Comparison of ENCODE assay signal across 9 cellular contexts in the genomic region with DNA sequence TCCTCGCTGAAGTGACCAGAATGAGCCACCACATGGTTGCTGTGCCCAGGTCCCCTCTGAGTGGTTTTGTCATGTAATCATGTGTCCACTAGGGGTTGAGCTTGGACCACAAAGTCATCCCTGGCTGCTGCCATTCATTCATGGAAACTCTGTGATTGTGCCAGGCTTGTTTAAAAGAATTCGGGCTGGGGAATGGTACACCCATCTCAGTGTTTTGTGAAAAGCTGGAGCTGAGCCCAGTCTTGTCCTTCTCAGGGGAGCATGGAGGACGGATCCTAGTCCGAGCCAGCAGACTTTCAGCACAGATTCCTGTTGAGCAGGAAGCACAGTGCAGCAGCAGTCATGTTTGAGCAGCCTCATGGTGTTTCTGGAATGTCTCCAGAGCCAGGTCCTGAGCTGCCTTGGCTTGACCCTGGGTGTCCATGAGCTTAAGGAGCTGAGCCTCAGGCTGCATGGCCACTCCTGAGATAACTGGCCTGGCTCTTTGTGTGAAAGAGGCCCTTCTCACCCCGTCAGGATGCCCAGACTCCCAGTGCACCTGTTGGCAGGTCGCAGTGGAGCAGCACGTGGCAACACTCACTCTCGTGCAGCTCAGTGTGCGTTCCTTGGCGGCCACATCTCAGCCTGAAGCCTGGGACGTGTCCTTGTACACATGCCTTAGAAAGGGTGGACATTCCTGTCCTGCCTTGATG.
DNase-seq lines count a peak whose midpoint lies in the region; ATAC-seq and TF ChIP-seq lines count a peak whose summit lies in the region.
"Had no signal": no experiment of that assay in that cellular context is flagged by ENCODE, and none has a peak within 500 bp of the region (broad histone marks: within the 10 kb centered on the region; RNA-seq: fewer than 3 reads in every experiment).

No MANE protein-coding gene starts in this region.

- H3K4me3 ChIP-seq in breast epithelium, result no peak overlapping the region
- H3K4me3 ChIP-seq: SK-N-MC had no signal

- peaks cover 0 to 4% of the 10 kb centered on the region in 2 donors for H3K27me3 Mint-ChIP-seq in stimulated activated naive B cell treated with anti-CD40 and anti-IgM and Interleukin-4, amounts not matched to agents 10 μg/mL and 1 μg/mL and 100 μg/mL, for 72 hours

- no peaks in the 10 kb centered on the region for H3K36me3 ChIP-seq in breast epithelium

- no peaks in the 10 kb centered on the region for H3K9me3 Mint-ChIP-seq in stimulated activated naive B cell treated with anti-CD40 and anti-IgM and Interleukin-4, amounts not matched to agents 10 μg/mL and 1 μg/mL and 100 μg/mL, for 72 hours

- H3K27ac Mint-ChIP-seq in stimulated activated naive B cell treated with anti-CD40 and anti-IgM and Interleukin-4, amounts not matched to agents 10 μg/mL and 1 μg/mL and 100 μg/mL, for 72 hours, result no peak overlapping the region

- H3K27me3 ChIP-seq in breast epithelium, result no peaks in the 10 kb centered on the region

- H3K27ac ChIP-seq in breast epithelium, result peak overlapping the region; percentile 58 to 77
- H3K27ac ChIP-seq: SK-N-MC had no signal

- DNase-seq in COLO668 (lab: John Stamatoyannopoulos, UW; ENCODE audit: unreplicated experiment), result peak; percentile 45
- DNase-seq in HEK293T (ENCODE audit: extremely low spot score), result peak; percentile 56
- DNase-seq in NCI-H82 treated with DMSO at 0.1 percent for 48 hours (lab: John Stamatoyannopoulos, UW; ENCODE audit: unreplicated experiment), result peak; percentile 16
- peak; percentile 73 to 93 for DNase-seq in breast epithelium (ENCODE audit: low spot score in 2 of 2)
- peak; percentile 73 for DNase-seq in iris pigment epithelial cell (ENCODE audit: low read depth)
- DNase-seq in stimulated activated naive B cell treated with anti-CD40 and anti-IgM and Interleukin-4, amounts not matched to agents 10 μg/mL and 1 μg/mL and 100 μg/mL, for 72 hours, result no peak

- POLR2A ChIA-PET in HEK293T (lab: Yijun Ruan, JAX), result no interaction called here

- CTCF ChIA-PET in HEK293T (lab: Yijun Ruan, JAX), result interaction anchor here (0.5 to 1.3 kb wide), 4 partner anchors 11 to 302 kb away, joined by 3 to 5 read pairs (median 4); no protein-coding TSS in a partner anchor

- no peak overlapping the region for H3K4me3 Mint-ChIP-seq in stimulated activated naive B cell treated with anti-CD40 and anti-IgM and Interleukin-4, amounts not matched to agents 10 μg/mL and 1 μg/mL and 100 μg/mL, for 72 hours

- no peaks in the 10 kb centered on the region for H3K9me3 ChIP-seq in breast epithelium

- peak; percentile 85 to 89 (median 87) for TF ChIP-seq CTCF in breast epithelium (IDR thresholded peaks at IDR 0.05)

- TF ChIP-seq POLR2A in breast epithelium (IDR thresholded peaks at IDR 0.05), result no peak

- intact Hi-C loops in breast epithelium (cut with DNase I; ENCODE audit: low total_unique reads), result no loop called here

- no peaks in the 10 kb centered on the region for H3K4me1 Mint-ChIP-seq in stimulated activated naive B cell treated with anti-CD40 and anti-IgM and Interleukin-4, amounts not matched to agents 10 μg/mL and 1 μg/mL and 100 μg/mL, for 72 hours

- H3K36me3 Mint-ChIP-seq in stimulated activated naive B cell treated with anti-CD40 and anti-IgM and Interleukin-4, amounts not matched to agents 10 μg/mL and 1 μg/mL and 100 μg/mL, for 72 hours, result no peaks in the 10 kb centered on the region

- peaks cover 5% of the 10 kb centered on the region in 2 donors for H3K4me1 ChIP-seq in breast epithelium

- peak; percentile 55 to 71 for ATAC-seq in stimulated activated naive B cell treated with anti-CD40 and anti-IgM and Interleukin-4, amounts not matched to agents 10 μg/mL and 1 μg/mL and 100 μg/mL, for 72 hours (replicated peaks)
- no peak for ATAC-seq in GM21526 (IDR thresholded peaks at IDR 0.05; ENCODE audit: low FRiP score, unreplicated experiment)
- ATAC-seq in HG03469 (IDR thresholded peaks at IDR 0.05; ENCODE audit: unreplicated experiment), result no peak

TF ChIP-seq in HEK293T, 16 proteins besides CTCF, POLR2A, EP300 and RAD21:
- TF ChIP-seq FOXA1 (IDR thresholded peaks at IDR 0.05) (no peak), FOXK2 (IDR thresholded peaks at IDR 0.05) (no peak), CTBP1 (IDR thresholded peaks at IDR 0.05; ENCODE audit: borderline replicate concordance) (no peak), FOXM1 (IDR thresholded peaks at IDR 0.05; ENCODE audit: borderline replicate concordance) (no peak), ELF4 (IDR thresholded peaks at IDR 0.05) (no peak), SP1 (IDR thresholded peaks at IDR 0.05) (no peak), NFRKB (IDR thresholded peaks at IDR 0.05) (no peak), TARDBP (IDR thresholded peaks at IDR 0.05) (no peak)

Comparison
In these comparisons a context has a peak if more than half of its experiments do, and no peak if none do; other contexts are left out.
1. ATAC-seq: peak in stimulated activated naive B cell treated with anti-CD40 and anti-IgM and Interleukin-4, amounts not matched to agents 10 μg/mL and 1 μg/mL and 100 μg/mL, for 72 hours (2 of 2); none in GM21526 (single experiment) and HG03469 (single experiment).